Comparison of ENCODE assay signal across 1 cellular context in genomic region chr10:108545921-108546320, GRCh38.
TF ChIP-seq lines count a peak whose summit lies in the region.

No MANE protein-coding gene starts in this region.

TF ChIP-seq in GM12878, 131 proteins besides CTCF, POLR2A, EP300 and RAD21 (continued from another document):
- no peak for TF ChIP-seq USF2 (IDR thresholded peaks at IDR 0.05; ENCODE audit: borderline replicate concordance, low read depth, low read length)
- TF ChIP-seq GABPA (IDR thresholded peaks at IDR 0.05; ENCODE audit: low read depth) = 0 out of 2 replicates have a peak, but pooled peaks have one; percentile 26
- no peak for TF ChIP-seq SPI1 (IDR thresholded peaks at IDR 0.05; ENCODE audit: borderline replicate concordance, insufficient read depth, low read depth, low read length)
